Comparison of ENCODE assay signal across 8 cellular contexts in the genomic region with DNA sequence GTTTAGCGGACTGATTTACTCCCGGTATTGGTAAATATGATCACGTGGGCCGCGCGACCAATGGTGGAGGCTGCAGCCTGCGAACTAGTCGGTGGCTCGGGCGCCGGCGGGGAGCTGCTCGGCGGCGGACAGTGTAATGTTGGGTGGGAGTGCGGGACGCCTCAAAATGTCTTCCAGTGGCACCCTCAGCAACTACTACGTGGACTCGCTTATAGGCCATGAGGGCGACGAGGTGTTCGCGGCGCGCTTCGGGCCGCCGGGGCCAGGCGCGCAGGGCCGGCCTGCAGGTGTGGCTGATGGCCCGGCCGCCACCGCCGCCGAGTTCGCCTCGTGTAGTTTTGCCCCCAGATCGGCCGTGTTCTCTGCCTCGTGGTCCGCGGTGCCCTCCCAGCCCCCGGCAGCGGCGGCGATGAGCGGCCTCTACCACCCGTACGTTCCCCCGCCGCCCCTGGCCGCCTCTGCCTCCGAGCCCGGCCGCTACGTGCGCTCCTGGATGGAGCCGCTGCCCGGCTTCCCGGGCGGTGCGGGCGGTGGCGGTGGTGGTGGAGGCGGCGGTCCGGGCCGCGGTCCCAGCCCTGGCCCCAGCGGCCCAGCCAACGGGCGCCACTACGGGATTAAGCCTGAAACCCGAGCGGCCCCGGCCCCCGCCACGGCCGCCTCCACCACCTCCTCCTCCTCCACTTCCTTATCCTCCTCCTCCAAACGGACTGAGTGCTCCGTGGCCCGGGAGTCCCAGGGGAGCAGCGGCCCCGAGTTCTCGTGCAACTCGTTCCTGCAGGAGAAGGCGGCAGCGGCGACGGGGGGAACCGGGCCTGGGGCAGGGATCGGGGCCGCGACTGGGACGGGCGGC. TPM values are rescaled to one million over a fixed set of nuclear protein-coding genes. Genes with fewer than 3 reads are reported as not detected.
DNase-seq lines count a peak whose midpoint lies in the region; ATAC-seq and TF ChIP-seq lines count a peak whose summit lies in the region.

A gene (plus strand): TSS at position 87 of the 850 bp plus-strand sequence. CDS start 50 bp downstream, at position 137.

- peak within 1 kb of the TSS; percentile 76 for H3K27ac Mint-ChIP-seq in activated CD4-positive, alpha-beta T cell treated with anti-CD3 and anti-CD28 coated beads, Interleukin-2, amount 10 ng/mL, durations not matched to agents 7 days and 5 days
- H3K27ac Mint-ChIP-seq in activated naive CD8-positive, alpha-beta T cell treated with anti-CD3 and anti-CD28 coated beads, Interleukin-2, amount 50 U/mL, for 24 hours: peak within 1 kb of the TSS; percentile 35
- H3K27ac Mint-ChIP-seq in stimulated activated naive CD8-positive, alpha-beta T cell treated with anti-CD3 and anti-CD28 coated beads, Interleukin-15, amount 100 ng/mL, for 72 hours: no peak within 1 kb of the TSS

- peaks cover 4% of the 10 kb centered on the region for H3K9me3 Mint-ChIP-seq in activated CD4-positive, alpha-beta T cell treated with anti-CD3 and anti-CD28 coated beads, Interleukin-2, amount 10 ng/mL, durations not matched to agents 7 days and 5 days
- H3K9me3 Mint-ChIP-seq in activated naive CD8-positive, alpha-beta T cell treated with anti-CD3 and anti-CD28 coated beads, Interleukin-2, amount 50 U/mL, for 24 hours: peaks cover 8% of the 10 kb centered on the region
- H3K9me3 Mint-ChIP-seq in stimulated activated naive CD8-positive, alpha-beta T cell treated with anti-CD3 and anti-CD28 coated beads, Interleukin-15, amount 100 ng/mL, for 72 hours: peaks cover 0 to 8% of the 10 kb centered on the region in 2 donors

- TF ChIP-seq CTCF in kidney epithelial cell (IDR thresholded peaks at IDR 0.05; ENCODE audit: insufficient read depth, low read length, poor library complexity, severe bottlenecking): no peak

- H3K27me3 ChIP-seq in kidney epithelial cell (ENCODE audit: control insufficient read depth, insufficient read depth, low read length): no peaks in the 10 kb centered on the region

- CTCF ChIA-PET in activated CD4-positive, alpha-beta T cell treated with anti-CD3 and anti-CD28 coated beads, Interleukin-2, amount 10 ng/mL, durations not matched to agents 7 days and 5 days (lab: Charles Lee): no interaction called here

- H3K27me3 Mint-ChIP-seq in activated CD4-positive, alpha-beta T cell treated with anti-CD3 and anti-CD28 coated beads, Interleukin-2, amount 10 ng/mL, durations not matched to agents 7 days and 5 days: peaks cover 82% of the 10 kb centered on the region
- peaks cover 86% of the 10 kb centered on the region for H3K27me3 Mint-ChIP-seq in activated naive CD8-positive, alpha-beta T cell treated with anti-CD3 and anti-CD28 coated beads, Interleukin-2, amount 50 U/mL, for 24 hours
- peaks cover 99% of the 10 kb centered on the region for H3K27me3 Mint-ChIP-seq in stimulated activated naive CD8-positive, alpha-beta T cell treated with anti-CD3 and anti-CD28 coated beads, Interleukin-15, amount 100 ng/mL, for 72 hours

- ATAC-seq in activated naive CD8-positive, alpha-beta T cell treated with anti-CD3 and anti-CD28 coated beads, Interleukin-2, amount 50 U/mL, for 24 hours: peak; percentile 15
- peak; percentile 50 for ATAC-seq in stimulated activated naive CD8-positive, alpha-beta T cell treated with anti-CD3 and anti-CD28 coated beads, Interleukin-15, amount 100 ng/mL, for 72 hours
- no peak for ATAC-seq in HG03135 (IDR thresholded peaks at IDR 0.05; ENCODE audit: unreplicated experiment)
- ATAC-seq in HG03439 (IDR thresholded peaks at IDR 0.05; ENCODE audit: unreplicated experiment): no peak

- POLR2A ChIA-PET in activated CD4-positive, alpha-beta T cell treated with anti-CD3 and anti-CD28 coated beads, Interleukin-2, amount 10 ng/mL, durations not matched to agents 7 days and 5 days (lab: Charles Lee): no interaction called here

- peak within 1 kb of the TSS; percentile 59 for H3K4me3 ChIP-seq in kidney epithelial cell (ENCODE audit: low read depth, low read length)

- H3K36me3 Mint-ChIP-seq in activated CD4-positive, alpha-beta T cell treated with anti-CD3 and anti-CD28 coated beads, Interleukin-2, amount 10 ng/mL, durations not matched to agents 7 days and 5 days (ENCODE audit: low read depth): peaks cover 1% of the 10 kb centered on the region
- H3K36me3 Mint-ChIP-seq in activated naive CD8-positive, alpha-beta T cell treated with anti-CD3 and anti-CD28 coated beads, Interleukin-2, amount 50 U/mL, for 24 hours (ENCODE audit: low read depth): peaks cover 4% of the 10 kb centered on the region

- H3K4me1 Mint-ChIP-seq in activated CD4-positive, alpha-beta T cell treated with anti-CD3 and anti-CD28 coated beads, Interleukin-2, amount 10 ng/mL, durations not matched to agents 7 days and 5 days: peaks cover 11% of the 10 kb centered on the region
- H3K4me1 Mint-ChIP-seq in activated naive CD8-positive, alpha-beta T cell treated with anti-CD3 and anti-CD28 coated beads, Interleukin-2, amount 50 U/mL, for 24 hours: peaks cover 15% of the 10 kb centered on the region
- H3K4me1 Mint-ChIP-seq in stimulated activated naive CD8-positive, alpha-beta T cell treated with anti-CD3 and anti-CD28 coated beads, Interleukin-15, amount 100 ng/mL, for 72 hours: peaks cover 38% of the 10 kb centered on the region

- peak within 1 kb of the TSS; percentile 36 for H3K4me3 Mint-ChIP-seq in activated CD4-positive, alpha-beta T cell treated with anti-CD3 and anti-CD28 coated beads, Interleukin-2, amount 10 ng/mL, durations not matched to agents 7 days and 5 days
- peak within 1 kb of the TSS; percentile 26 for H3K4me3 Mint-ChIP-seq in activated naive CD8-positive, alpha-beta T cell treated with anti-CD3 and anti-CD28 coated beads, Interleukin-2, amount 50 U/mL, for 24 hours
- H3K4me3 Mint-ChIP-seq in stimulated activated naive CD8-positive, alpha-beta T cell treated with anti-CD3 and anti-CD28 coated beads, Interleukin-15, amount 100 ng/mL, for 72 hours: peak within 1 kb of the TSS; percentile 68 to 80

- H3K36me3 ChIP-seq in kidney epithelial cell (ENCODE audit: control insufficient read depth, insufficient read depth, low read length): no peaks in the 10 kb centered on the region

- DNase-seq in activated CD4-positive, alpha-beta T cell treated with anti-CD3 and anti-CD28 coated beads, Interleukin-2, amount 10 ng/mL, durations not matched to agents 7 days and 5 days: no peak
- no peak for DNase-seq in activated CD4-positive, alpha-beta T cell treated with anti-CD3 and anti-CD28 coated beads, Interleukin-2, amount 50 U/mL, for 4 hours
- DNase-seq in activated naive CD8-positive, alpha-beta T cell treated with anti-CD3 and anti-CD28 coated beads, Interleukin-2, amount 50 U/mL, for 24 hours: no peak
- no peak for DNase-seq in kidney epithelial cell (ENCODE audit: low read depth)
- peak in 1 of 2 donors; percentile 29 for DNase-seq in stimulated activated naive CD8-positive, alpha-beta T cell treated with anti-CD3 and anti-CD28 coated beads, Interleukin-15, amount 100 ng/mL, for 72 hours
- DNase-seq in UCSD-AML1 (lab: John Stamatoyannopoulos, UW; ENCODE audit: unreplicated experiment): no peak

RNA-seq across cellular contexts. Expression of the gene that starts here (rescaled TPM):
- not detected for total RNA-seq in activated CD4-positive, alpha-beta T cell treated with anti-CD3 and anti-CD28 coated beads, Interleukin-2, amount 10 ng/mL, durations not matched to agents 7 days and 5 days
- total RNA-seq in kidney epithelial cell: 11.6 and 12.2 TPM in 2 replicates

Comparison
In these comparisons a context has a peak if more than half of its experiments do, and no peak if none do; other contexts are left out.
1. RNA of the gene that starts here (total RNA-seq): 11.6 to 12.2 TPM in kidney epithelial cell; not detected in activated CD4-positive, alpha-beta T cell treated with anti-CD3 and anti-CD28 coated beads, Interleukin-2, amount 10 ng/mL, durations not matched to agents 7 days and 5 days; every median in the first group is over 10 times any median in the second.
2. H3K27ac Mint-ChIP-seq: peak in activated CD4-positive, alpha-beta T cell treated with anti-CD3 and anti-CD28 coated beads, Interleukin-2, amount 10 ng/mL, durations not matched to agents 7 days and 5 days (single experiment) and activated naive CD8-positive, alpha-beta T cell treated with anti-CD3 and anti-CD28 coated beads, Interleukin-2, amount 50 U/mL, for 24 hours (single experiment); none in stimulated activated naive CD8-positive, alpha-beta T cell treated with anti-CD3 and anti-CD28 coated beads, Interleukin-15, amount 100 ng/mL, for 72 hours (0 of 2).
3. ATAC-seq: peak in activated naive CD8-positive, alpha-beta T cell treated with anti-CD3 and anti-CD28 coated beads, Interleukin-2, amount 50 U/mL, for 24 hours (single experiment) and stimulated activated naive CD8-positive, alpha-beta T cell treated with anti-CD3 and anti-CD28 coated beads, Interleukin-15, amount 100 ng/mL, for 72 hours (single experiment); none in HG03135 (single experiment) and HG03439 (single experiment).
4. Peak in every context shown above with its lines, with median percentiles within 50 percentile points of each other: H3K4me3 Mint-ChIP-seq.